8 cellular contexts compared by ENCODE assay signal in the genomic region with DNA sequence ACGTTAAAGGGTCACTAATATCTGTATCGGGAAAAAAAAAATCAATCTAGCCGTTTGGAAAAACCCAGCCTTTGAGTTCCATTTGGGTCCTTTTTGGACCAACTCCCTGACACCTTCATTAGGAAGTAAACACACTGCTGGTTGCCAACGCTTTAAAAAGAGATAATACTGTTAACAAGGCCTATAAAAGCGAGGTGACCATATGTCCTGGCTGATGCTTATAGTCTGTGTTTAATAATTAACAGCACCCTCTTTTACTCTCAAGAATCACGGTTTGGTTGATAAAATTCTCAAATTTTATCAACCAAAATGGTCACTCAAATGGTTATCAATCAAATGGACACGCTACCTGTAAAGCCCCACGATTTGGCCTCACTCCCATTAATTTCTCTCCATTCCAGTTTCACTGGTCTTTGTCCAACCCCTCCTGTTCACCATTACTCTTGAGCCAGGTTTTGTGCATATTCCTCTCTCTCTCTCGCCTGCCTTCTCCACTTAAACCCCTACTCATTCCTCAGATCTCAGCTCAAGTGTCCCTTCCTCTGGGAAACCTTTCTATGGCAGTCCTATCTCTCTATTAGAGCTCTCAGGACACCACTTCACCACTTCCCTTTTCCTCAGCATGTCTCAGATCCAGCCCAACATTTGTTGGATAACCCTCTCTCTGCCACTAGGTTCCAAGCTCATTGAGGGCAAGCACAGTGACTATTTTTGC. TPM values are rescaled to one million over a fixed set of nuclear protein-coding genes. Genes with fewer than 3 reads are reported as not detected.
A peak's percentile ranks its signal among the peaks of the same experiment; 100 is the strongest.
DNase-seq lines count a peak whose midpoint lies in the region; ATAC-seq and TF ChIP-seq lines count a peak whose summit lies in the region.

No MANE protein-coding gene starts in this region.

- DNase-seq in G401 (ENCODE audit: low spot score) (peak; percentile 82), NCI-H524 (lab: John Stamatoyannopoulos, UW) (peak; percentile 55 to 83), coronary artery (ENCODE audit: low spot score) (no peak), GM10266 (ENCODE audit: extremely low spot score) (no peak), lower leg skin (ENCODE audit: low spot score in 2 of 2) (no peak), NCI-H1694 (lab: John Stamatoyannopoulos, UW) (no peak)

- TF ChIP-seq POLR2A in lower leg skin (IDR thresholded peaks at IDR 0.05) = no peak

- in situ Hi-C loops in G401 (cut with HindIII; ENCODE audit: low sequenced_read_pairs) = no loop called here

- H3K9me3 ChIP-seq in neutrophil = no peaks in the 10 kb centered on the region

- H3K4me3 ChIP-seq in coronary artery (peak overlapping the region; percentile 98), neutrophil (ENCODE audit: low read depth in 1 of 2, low read length in 1 of 2) (peak overlapping the region; percentile 12 to 80), lower leg skin (ENCODE audit: low read depth, poor library complexity, severe bottlenecking) (no peak overlapping the region)

- H3K27me3 ChIP-seq in neutrophil = no peaks in the 10 kb centered on the region

- TF ChIP-seq CTCF in coronary artery (IDR thresholded peaks at IDR 0.05) = no peak
- no peak for TF ChIP-seq CTCF in neutrophil (IDR thresholded peaks at IDR 0.05)
- TF ChIP-seq CTCF in GM10266 (IDR thresholded peaks at IDR 0.05; ENCODE audit: control insufficient read depth, insufficient read depth, low read depth, missing control alignments) = no peak
- no peak for TF ChIP-seq CTCF in lower leg skin (IDR thresholded peaks at IDR 0.05)

- no peak for ATAC-seq in GM18909 (IDR thresholded peaks at IDR 0.05; ENCODE audit: poor library complexity, unreplicated experiment)

- H3K36me3 ChIP-seq in neutrophil = no peaks in the 10 kb centered on the region

- intact Hi-C loops in lower leg skin (cut with DNase I; ENCODE audit: low total_unique reads) = no loop called here

- H3K4me1 ChIP-seq in neutrophil (ENCODE audit: control insufficient read depth in 1 of 2, insufficient read depth in 1 of 2, low read depth in 1 of 2, low read length in 1 of 2) = peaks cover 91 to 100% of the 10 kb centered on the region in 2 experiments

- WGBS in lower leg skin, 2 donors = 64 to 70% methylated on average over 9 of the region's 9 CpGs

- H3K27ac ChIP-seq in coronary artery (peak overlapping the region; percentile 46 to 48), neutrophil (peak overlapping the region; percentile 98)

RNA-seq across cellular contexts. Expression of a gene that starts 9.5 kb away (rescaled TPM):
- total RNA-seq in G401 (2014; rRNA removed; shearing (Covaris generic)) = 0.10 and 0.68 TPM in 2 replicates
- total RNA-seq in lower leg skin = 100 to 1,000 TPM; 113 to 250 (median 182) TPM

Comparison
In these comparisons a context has a peak if more than half of its experiments do, and no peak if none do; other contexts are left out.
1. DNase-seq: peak in G401 (single experiment) and NCI-H524 (2 of 2); none in coronary artery (single experiment), GM10266 (single experiment), lower leg skin (0 of 2) and NCI-H1694 (single experiment).
2. RNA of a gene that starts 9.5 kb away (total RNA-seq): 113 to 250 TPM in lower leg skin; 0.10 to 0.68 TPM in G401; every median in the first group is over 10 times any median in the second.